1 cellular context compared by ENCODE assay signal in the genomic region with DNA sequence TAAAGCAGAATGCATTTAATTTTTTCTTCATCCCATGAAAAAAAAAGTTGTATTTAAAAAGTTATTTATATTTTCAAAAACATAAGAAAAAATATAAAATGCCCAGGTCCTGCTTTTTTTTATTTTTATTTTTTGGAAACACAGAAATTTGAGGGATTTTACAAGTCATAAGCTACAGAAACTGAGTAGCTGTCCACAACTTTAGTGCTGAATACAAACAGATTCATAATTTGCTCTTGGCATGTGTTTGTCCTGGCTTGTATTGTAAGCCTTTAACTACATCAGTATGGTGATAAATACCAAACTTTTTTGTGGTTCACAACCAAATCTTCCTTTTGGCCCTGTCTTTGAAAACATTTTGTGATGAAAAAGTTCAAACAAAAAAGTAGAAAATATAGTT.
TF ChIP-seq lines count a peak whose summit lies in the region.

No MANE protein-coding gene starts in this region.

TF ChIP-seq in GM23338, 12 proteins besides CTCF, POLR2A, EP300 and RAD21 (continued from another document):
- TF ChIP-seq, protein P1, sequence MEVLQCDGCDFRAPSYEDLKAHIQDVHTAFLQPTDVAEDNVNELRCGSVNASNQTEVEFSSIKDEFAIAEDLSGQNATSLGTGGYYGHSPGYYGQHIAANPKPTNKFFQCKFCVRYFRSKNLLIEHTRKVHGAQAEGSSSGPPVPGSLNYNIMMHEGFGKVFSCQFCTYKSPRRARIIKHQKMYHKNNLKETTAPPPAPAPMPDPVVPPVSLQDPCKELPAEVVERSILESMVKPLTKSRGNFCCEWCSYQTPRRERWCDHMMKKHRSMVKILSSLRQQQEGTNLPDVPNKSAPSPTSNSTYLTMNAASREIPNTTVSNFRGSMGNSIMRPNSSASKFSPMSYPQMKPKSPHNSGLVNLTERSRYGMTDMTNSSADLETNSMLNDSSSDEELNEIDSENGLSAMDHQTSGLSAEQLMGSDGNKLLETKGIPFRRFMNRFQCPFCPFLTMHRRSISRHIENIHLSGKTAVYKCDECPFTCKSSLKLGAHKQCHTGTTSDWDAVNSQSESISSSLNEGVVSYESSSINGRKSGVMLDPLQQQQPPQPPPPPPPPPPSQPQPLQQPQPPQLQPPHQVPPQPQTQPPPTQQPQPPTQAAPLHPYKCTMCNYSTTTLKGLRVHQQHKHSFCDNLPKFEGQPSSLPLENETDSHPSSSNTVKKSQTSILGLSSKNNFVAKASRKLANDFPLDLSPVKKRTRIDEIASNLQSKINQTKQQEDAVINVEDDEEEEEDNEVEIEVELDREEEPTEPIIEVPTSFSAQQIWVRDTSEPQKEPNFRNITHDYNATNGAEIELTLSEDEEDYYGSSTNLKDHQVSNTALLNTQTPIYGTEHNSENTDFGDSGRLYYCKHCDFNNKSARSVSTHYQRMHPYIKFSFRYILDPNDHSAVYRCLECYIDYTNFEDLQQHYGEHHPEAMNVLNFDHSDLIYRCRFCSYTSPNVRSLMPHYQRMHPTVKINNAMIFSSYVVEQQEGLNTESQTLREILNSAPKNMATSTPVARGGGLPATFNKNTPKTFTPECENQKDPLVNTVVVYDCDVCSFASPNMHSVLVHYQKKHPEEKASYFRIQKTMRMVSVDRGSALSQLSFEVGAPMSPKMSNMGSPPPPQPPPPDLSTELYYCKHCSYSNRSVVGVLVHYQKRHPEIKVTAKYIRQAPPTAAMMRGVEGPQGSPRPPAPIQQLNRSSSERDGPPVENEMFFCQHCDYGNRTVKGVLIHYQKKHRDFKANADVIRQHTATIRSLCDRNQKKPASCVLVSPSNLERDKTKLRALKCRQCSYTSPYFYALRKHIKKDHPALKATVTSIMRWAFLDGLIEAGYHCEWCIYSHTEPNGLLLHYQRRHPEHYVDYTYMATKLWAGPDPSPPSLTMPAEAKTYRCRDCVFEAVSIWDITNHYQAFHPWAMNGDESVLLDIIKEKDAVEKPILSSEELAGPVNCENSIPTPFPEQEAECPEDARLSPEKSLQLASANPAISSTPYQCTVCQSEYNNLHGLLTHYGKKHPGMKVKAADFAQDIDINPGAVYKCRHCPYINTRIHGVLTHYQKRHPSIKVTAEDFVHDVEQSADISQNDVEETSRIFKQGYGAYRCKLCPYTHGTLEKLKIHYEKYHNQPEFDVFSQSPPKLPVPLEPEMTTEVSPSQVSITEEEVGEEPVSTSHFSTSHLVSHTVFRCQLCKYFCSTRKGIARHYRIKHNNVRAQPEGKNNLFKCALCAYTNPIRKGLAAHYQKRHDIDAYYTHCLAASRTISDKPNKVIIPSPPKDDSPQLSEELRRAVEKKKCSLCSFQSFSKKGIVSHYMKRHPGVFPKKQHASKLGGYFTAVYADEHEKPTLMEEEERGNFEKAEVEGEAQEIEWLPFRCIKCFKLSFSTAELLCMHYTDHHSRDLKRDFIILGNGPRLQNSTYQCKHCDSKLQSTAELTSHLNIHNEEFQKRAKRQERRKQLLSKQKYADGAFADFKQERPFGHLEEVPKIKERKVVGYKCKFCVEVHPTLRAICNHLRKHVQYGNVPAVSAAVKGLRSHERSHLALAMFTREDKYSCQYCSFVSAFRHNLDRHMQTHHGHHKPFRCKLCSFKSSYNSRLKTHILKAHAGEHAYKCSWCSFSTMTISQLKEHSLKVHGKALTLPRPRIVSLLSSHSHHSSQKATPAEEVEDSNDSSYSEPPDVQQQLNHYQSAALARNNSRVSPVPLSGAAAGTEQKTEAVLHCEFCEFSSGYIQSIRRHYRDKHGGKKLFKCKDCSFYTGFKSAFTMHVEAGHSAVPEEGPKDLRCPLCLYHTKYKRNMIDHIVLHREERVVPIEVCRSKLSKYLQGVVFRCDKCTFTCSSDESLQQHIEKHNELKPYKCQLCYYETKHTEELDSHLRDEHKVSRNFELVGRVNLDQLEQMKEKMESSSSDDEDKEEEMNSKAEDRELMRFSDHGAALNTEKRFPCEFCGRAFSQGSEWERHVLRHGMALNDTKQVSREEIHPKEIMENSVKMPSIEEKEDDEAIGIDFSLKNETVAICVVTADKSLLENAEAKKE (CRISPR knock-in tag; IDR thresholded peaks at IDR 0.05): no peak
